In the genomic region with DNA sequence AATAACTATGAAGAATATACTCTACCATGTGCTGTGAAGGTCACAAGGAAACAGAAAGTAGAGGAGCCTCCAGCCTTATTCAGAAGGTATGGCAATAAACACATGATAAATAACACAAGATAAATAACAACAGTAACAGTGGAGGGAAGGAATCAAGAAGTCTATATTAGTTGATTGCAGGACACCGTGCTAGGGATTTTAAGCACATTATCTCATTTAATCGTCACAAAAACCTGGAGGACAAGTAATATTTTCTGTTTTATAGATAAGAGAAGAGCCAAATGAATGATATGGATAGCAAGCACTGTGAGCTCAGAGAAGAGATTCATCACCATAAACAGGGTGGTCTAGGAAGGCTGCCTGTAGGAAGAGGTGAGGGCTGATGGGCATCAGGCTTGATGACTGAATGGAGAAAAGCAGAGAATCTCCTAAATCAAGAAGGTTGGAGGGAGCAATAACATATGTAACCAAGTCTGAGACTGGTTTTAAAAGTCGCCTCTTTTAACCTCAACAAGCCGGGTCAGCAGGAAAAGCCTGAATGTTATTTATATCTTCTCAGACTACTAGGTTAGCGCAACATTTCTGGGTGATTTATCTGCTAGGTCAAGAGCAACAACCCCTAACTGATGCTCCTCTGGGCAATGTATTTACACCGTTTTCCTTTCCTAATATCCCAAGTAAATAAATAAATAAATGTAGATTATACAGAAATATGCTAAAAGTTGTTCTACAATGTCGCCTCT, we compare ENCODE assay signal across 1 cellular context.
TF ChIP-seq lines count a peak whose summit lies in the region.

No MANE protein-coding gene starts in this region.

TF ChIP-seq in A549, 52 proteins besides CTCF, POLR2A, EP300 and RAD21:
- TF ChIP-seq SREBF2 (IDR thresholded peaks at IDR 0.05) (no peak), ZFP36 (IDR thresholded peaks at IDR 0.05; ENCODE audit: borderline replicate concordance, partially characterized antibody) (peak; percentile 46)
